In the genomic region with DNA sequence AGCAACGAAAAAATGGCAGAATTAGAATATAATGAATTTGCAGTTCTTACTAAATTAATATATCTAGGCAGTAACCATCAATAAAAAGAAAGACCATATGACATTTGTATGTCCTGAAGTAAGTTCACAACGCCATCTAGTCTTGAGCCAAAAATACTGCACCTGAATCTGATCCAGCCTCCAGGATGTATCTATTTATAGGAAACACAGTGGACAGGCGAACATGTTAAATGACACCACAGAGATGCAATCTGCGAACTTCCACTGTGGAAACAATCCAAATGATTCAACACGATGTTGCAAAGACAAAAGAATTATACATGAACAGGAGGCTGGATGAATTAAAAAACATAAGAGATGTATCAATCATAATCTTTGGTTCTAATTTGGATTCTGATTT, we compare ENCODE assay signal across 18 cellular contexts.
DNase-seq lines count a peak whose midpoint lies in the region; TF ChIP-seq lines count a peak whose summit lies in the region.
"Had no signal": no experiment of that assay in that cellular context is flagged by ENCODE, and none has a peak within 500 bp of the region (broad histone marks: within the 10 kb centered on the region; RNA-seq: fewer than 3 reads in every experiment).

No MANE protein-coding gene starts in this region.

- no peak overlapping the region for H3K27ac ChIP-seq in SJCRH30
- no peak overlapping the region for H3K27ac ChIP-seq in tibial nerve
- H3K27ac ChIP-seq: GM23248, RWPE1 had no signal

- H3K27ac Mint-ChIP-seq in progenitor cell of endocrine pancreas, result no peak overlapping the region
- H3K27ac Mint-ChIP-seq: CD4-positive, alpha-beta memory T cell; T-cell had no signal

- no peaks in the 10 kb centered on the region for H3K9me3 ChIP-seq in SJCRH30 (replicated peaks)
- peaks cover 0 to 6% (median 3%) of the 10 kb centered on the region in 4 donors for H3K9me3 ChIP-seq in tibial nerve
- H3K9me3 ChIP-seq: BE2C had no signal

- WGBS in tibial nerve, 2 donors, result 81 to 84% methylated on average over 5 of the region's 5 CpGs

- peak; percentile 3 for DNase-seq in Daoy (ENCODE audit: low read depth)
- peak; percentile 16 for DNase-seq in HCEC 1CT
- DNase-seq in SJCRH30, result peak; percentile 10 to 13
- no peak for DNase-seq in epithelial cell of proximal tubule (ENCODE audit: low read depth)
- no peak for DNase-seq in progenitor cell of endocrine pancreas (ENCODE audit: low spot score, unreplicated experiment)
- DNase-seq in AML-193 (lab: John Stamatoyannopoulos, UW), result no peak
- no peak for DNase-seq in tibial nerve (ENCODE audit: low spot score in 2 of 2)
- DNase-seq: ACHN; BE2C; CD4-positive, alpha-beta memory T cell; GM23248; KG1; MM.1S; NCI-H1105; NCI-H1694 treated with DMSO at 0.1 percent for 48 hours; NCI-H446 treated with DMSO at 0.1 percent for 48 hours; T-cell had no signal

- peaks cover 7% of the 10 kb centered on the region for H3K9me3 Mint-ChIP-seq in progenitor cell of endocrine pancreas (ENCODE audit: low read depth)

- no peaks in the 10 kb centered on the region for H3K36me3 Mint-ChIP-seq in progenitor cell of endocrine pancreas (ENCODE audit: insufficient read depth)
- H3K36me3 Mint-ChIP-seq: CD4-positive, alpha-beta memory T cell; T-cell had no signal

- H3K4me3 ChIP-seq in SJCRH30 (no peak overlapping the region), epithelial cell of proximal tubule (ENCODE audit: low read depth, low read length) (no peak overlapping the region), tibial nerve (no peak overlapping the region)
- H3K4me3 ChIP-seq: GM23248 had no signal

- H3K4me1 Mint-ChIP-seq in progenitor cell of endocrine pancreas (ENCODE audit: low read depth), result no peaks in the 10 kb centered on the region
- H3K4me1 Mint-ChIP-seq: CD4-positive, alpha-beta memory T cell; T-cell had no signal

- no peak for TF ChIP-seq EP300 in tibial nerve (IDR thresholded peaks at IDR 0.05)

- H3K4me3 Mint-ChIP-seq in progenitor cell of endocrine pancreas (ENCODE audit: low read depth), result no peak overlapping the region
- H3K4me3 Mint-ChIP-seq: CD4-positive, alpha-beta memory T cell; T-cell had no signal

- no peaks in the 10 kb centered on the region for H3K27me3 Mint-ChIP-seq in progenitor cell of endocrine pancreas

- H3K4me1 ChIP-seq in SJCRH30 (no peaks in the 10 kb centered on the region), tibial nerve (no peaks in the 10 kb centered on the region)
- H3K4me1 ChIP-seq: BE2C had no signal

- TF ChIP-seq POLR2A in tibial nerve (IDR thresholded peaks at IDR 0.05), result no peak

- H3K36me3 ChIP-seq in SJCRH30, result no peaks in the 10 kb centered on the region; the same call in 1 of the 2 replicates
- no peaks in the 10 kb centered on the region for H3K36me3 ChIP-seq in tibial nerve
- H3K36me3 ChIP-seq: BE2C had no signal

- no peaks in the 10 kb centered on the region for H3K27me3 ChIP-seq in SJCRH30
- no peaks in the 10 kb centered on the region for H3K27me3 ChIP-seq in tibial nerve
- H3K27me3 ChIP-seq: BE2C had no signal

- TF ChIP-seq CTCF in epithelial cell of proximal tubule (conservative IDR thresholded peaks at IDR 0.05; ENCODE audit: low read depth, low read length), result peak; percentile 18
- TF ChIP-seq CTCF in progenitor cell of endocrine pancreas (IDR thresholded peaks at IDR 0.05; ENCODE audit: unreplicated experiment), result no peak
- no peak for TF ChIP-seq CTCF in tibial nerve (IDR thresholded peaks at IDR 0.05)

Comparison
In these comparisons a context has a peak if more than half of its experiments do, and no peak if none do; other contexts are left out.
1. DNase-seq: peak in Daoy (single experiment), HCEC 1CT (single experiment) and SJCRH30 (2 of 2); none in epithelial cell of proximal tubule (single experiment), progenitor cell of endocrine pancreas (single experiment), AML-193 (0 of 2) and tibial nerve (0 of 2).